Comparison of ENCODE assay signal across 18 cellular contexts in the genomic region with DNA sequence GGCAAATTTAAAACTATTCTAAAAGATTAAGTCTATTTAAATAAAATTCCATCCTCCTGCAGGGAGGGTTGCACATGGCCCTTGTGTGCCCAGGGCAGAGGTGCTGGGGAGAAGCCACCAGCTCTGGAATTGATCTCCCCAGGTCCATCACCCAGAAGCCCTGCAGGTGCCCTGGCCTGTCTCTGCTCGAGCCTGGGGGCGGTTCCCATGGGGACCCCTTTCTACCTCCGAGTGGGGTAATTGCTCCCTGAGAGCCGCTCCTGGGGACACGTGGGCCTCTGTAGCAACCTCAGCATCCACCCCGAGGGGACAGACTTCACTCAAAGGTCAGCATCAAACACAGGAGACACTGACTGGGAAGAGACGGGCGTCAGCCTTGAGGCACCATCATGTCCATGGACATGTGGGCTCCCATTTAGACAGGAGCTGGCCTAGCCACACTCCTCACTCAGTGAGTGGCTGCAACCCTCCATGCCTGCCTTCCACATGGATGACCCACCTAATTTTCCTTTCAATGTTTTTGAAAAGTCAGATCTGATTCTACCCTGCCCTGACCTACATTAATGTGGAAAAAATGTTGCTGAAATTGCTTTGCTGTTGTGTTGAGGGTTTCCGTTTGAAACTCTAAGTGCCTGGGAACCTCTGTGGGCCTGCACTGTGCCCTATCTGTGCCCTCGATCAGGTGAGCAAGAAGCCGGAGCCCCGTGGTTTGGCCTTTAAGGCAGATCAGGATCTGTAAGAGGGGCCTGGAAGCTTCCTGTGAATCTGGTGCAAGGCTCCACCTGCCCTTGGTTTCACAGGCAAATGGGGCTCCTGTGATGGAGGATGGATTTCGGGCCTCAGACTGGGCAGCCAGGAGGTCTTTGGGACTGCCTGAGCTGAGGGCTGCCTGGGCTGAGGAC. TPM values are rescaled to one million over a fixed set of nuclear protein-coding genes. Genes with fewer than 3 reads are reported as not detected.
DNase-seq lines count a peak whose midpoint lies in the region; ATAC-seq lines count a peak whose summit lies in the region.
"Had no signal": no experiment of that assay in that cellular context is flagged by ENCODE, and none has a peak within 500 bp of the region (broad histone marks: within the 10 kb centered on the region; RNA-seq: fewer than 3 reads in every experiment).

No MANE protein-coding gene starts in this region.

- POLR2A ChIA-PET in naive thymus-derived CD8-positive, alpha-beta T cell (lab: Charles Lee): no interaction called here

- no peak for DNase-seq in activated CD4-positive, CD25-positive, alpha-beta regulatory T cell (lab: John Stamatoyannopoulos, UW)
- peak; percentile 10 for DNase-seq in HuH-7 (ENCODE audit: low spot score)
- no peak for DNase-seq in activated T-cell treated with anti-CD3 and anti-CD28 coated beads, Interleukin-2, amount 50 U/mL, for 4 hours
- no peak for DNase-seq in naive thymus-derived CD8-positive, alpha-beta T cell
- DNase-seq: Calu3, dorsolateral prefrontal cortex, H9, NCI-H1436, PC-9 had no signal

- no peaks in the 10 kb centered on the region for H3K27me3 Mint-ChIP-seq in activated T-cell treated with anti-CD3 and anti-CD28 coated beads, Interleukin-2, amount 50 U/mL, for 4 hours (ENCODE audit: low read depth)
- H3K27me3 Mint-ChIP-seq in naive thymus-derived CD8-positive, alpha-beta T cell: peaks cover 0 to 6% (median 0%) of the 10 kb centered on the region in 5 donors
- H3K27me3 Mint-ChIP-seq: stimulated activated naive CD8-positive, alpha-beta T cell treated with anti-CD3 and anti-CD28 coated beads, Interleukin-15, Interleukin-2, amounts not matched to agents 100 ng/mL and 50 ng/mL, for 24 hours had no signal

- H3K4me1 Mint-ChIP-seq in activated T-cell treated with anti-CD3 and anti-CD28 coated beads, Interleukin-2, amount 50 U/mL, for 4 hours (ENCODE audit: low read depth): peaks cover 28% of the 10 kb centered on the region
- H3K4me1 Mint-ChIP-seq in naive thymus-derived CD8-positive, alpha-beta T cell: peaks cover 9 to 27% (median 15%) of the 10 kb centered on the region in 4 donors
- H3K4me1 Mint-ChIP-seq: H9, nephron had no signal

- H3K4me3 Mint-ChIP-seq in activated T-cell treated with anti-CD3 and anti-CD28 coated beads, Interleukin-2, amount 50 U/mL, for 4 hours: peak overlapping the region; percentile 29
- H3K4me3 Mint-ChIP-seq in naive thymus-derived CD8-positive, alpha-beta T cell: peak overlapping the region in 1 of 10 donors; percentile 42
- H3K4me3 Mint-ChIP-seq: H9; nephron; stimulated activated naive CD8-positive, alpha-beta T cell treated with anti-CD3 and anti-CD28 coated beads, Interleukin-15, Interleukin-2, amounts not matched to agents 100 ng/mL and 50 ng/mL, for 24 hours had no signal

- ATAC-seq in activated CD4-positive, CD25-positive, alpha-beta regulatory T cell treated with anti-CD3 and anti-CD28 coated beads, Interleukin-2, amount 50 U/mL, for 24 hours: peak; percentile 25 to 56
- ATAC-seq in activated T-cell treated with anti-CD3 and anti-CD28 coated beads, Interleukin-2, amount 50 U/mL, for 4 hours: peak; percentile 43 to 63
- no peak for ATAC-seq in naive thymus-derived CD8-positive, alpha-beta T cell
- ATAC-seq in GM19452 (IDR thresholded peaks at IDR 0.05; ENCODE audit: unreplicated experiment): no peak
- no peak for ATAC-seq in GM21515 (IDR thresholded peaks at IDR 0.05; ENCODE audit: unreplicated experiment)
- no peak for ATAC-seq in HG03354 (IDR thresholded peaks at IDR 0.05; ENCODE audit: poor library complexity, severe bottlenecking, unreplicated experiment)

- H3K36me3 Mint-ChIP-seq in activated T-cell treated with anti-CD3 and anti-CD28 coated beads, Interleukin-2, amount 50 U/mL, for 4 hours (ENCODE audit: insufficient read depth): peaks cover 3% of the 10 kb centered on the region
- peaks cover 0 to 6% (median 2%) of the 10 kb centered on the region in 3 donors for H3K36me3 Mint-ChIP-seq in naive thymus-derived CD8-positive, alpha-beta T cell

- no peaks in the 10 kb centered on the region for H3K9me3 Mint-ChIP-seq in activated T-cell treated with anti-CD3 and anti-CD28 coated beads, Interleukin-2, amount 50 U/mL, for 4 hours
- peaks cover 0 to 3% (median 0%) of the 10 kb centered on the region in 9 donors for H3K9me3 Mint-ChIP-seq in naive thymus-derived CD8-positive, alpha-beta T cell
- H3K9me3 Mint-ChIP-seq: stimulated activated naive CD8-positive, alpha-beta T cell treated with anti-CD3 and anti-CD28 coated beads, Interleukin-15, Interleukin-2, amounts not matched to agents 100 ng/mL and 50 ng/mL, for 24 hours had no signal

- H3K27ac Mint-ChIP-seq in naive thymus-derived CD8-positive, alpha-beta T cell: peak overlapping the region in 7 of 10 donors; percentile 9 to 78 (median 48)
- H3K27ac Mint-ChIP-seq: H9; nephron; stimulated activated naive CD8-positive, alpha-beta T cell treated with anti-CD3 and anti-CD28 coated beads, Interleukin-15, Interleukin-2, amounts not matched to agents 100 ng/mL and 50 ng/mL, for 24 hours had no signal

RNA-seq across cellular contexts. Expression of gene SCART1, which starts 21.3 kb away (rescaled TPM):
- 1 to 10 TPM; 1.1 to 1.8 (median 1.8) TPM for total RNA-seq in activated T-cell treated with anti-CD3 and anti-CD28 coated beads, Interleukin-2, amount 50 U/mL, for 4 hours
- total RNA-seq in naive thymus-derived CD8-positive, alpha-beta T cell: 1 to 10 TPM; 3.8 to 4.2 TPM
- under 1 TPM in 1 of 3 donors, not detected in 2; 0.04 TPM for polyA plus RNA-seq in naive thymus-derived CD8-positive, alpha-beta T cell
- total RNA-seq: A172 had no signal

RNA-seq across cellular contexts. Expression of gene SPRN, which starts 50.7 kb away (rescaled TPM):
- not detected for total RNA-seq in activated T-cell treated with anti-CD3 and anti-CD28 coated beads, Interleukin-2, amount 50 U/mL, for 4 hours
- not detected for total RNA-seq in naive thymus-derived CD8-positive, alpha-beta T cell
- under 1 TPM; 0.06 to 0.39 (median 0.28) TPM for polyA plus RNA-seq in naive thymus-derived CD8-positive, alpha-beta T cell
- total RNA-seq: A172, Calu3, liver, NCI-H460, PC-9 had no signal

RNA-seq across cellular contexts. Expression of gene CYP2E1, which starts 52.1 kb away (rescaled TPM):
- 1 to 10 TPM in 2 of 3 donors, under 1 TPM in 1; 0.69 to 1.1 (median 1.0) TPM for total RNA-seq in activated T-cell treated with anti-CD3 and anti-CD28 coated beads, Interleukin-2, amount 50 U/mL, for 4 hours
- 1 to 10 TPM; 1.2 to 1.4 TPM for total RNA-seq in naive thymus-derived CD8-positive, alpha-beta T cell
- under 1 TPM in 1 of 3 donors, not detected in 2; 0.02 TPM for polyA plus RNA-seq in naive thymus-derived CD8-positive, alpha-beta T cell
- total RNA-seq: A172 had no signal

Comparison
In these comparisons a context has a peak if more than half of its experiments do, and no peak if none do; other contexts are left out.
1. ATAC-seq: peak in activated CD4-positive, CD25-positive, alpha-beta regulatory T cell treated with anti-CD3 and anti-CD28 coated beads, Interleukin-2, amount 50 U/mL, for 24 hours (2 of 2) and activated T-cell treated with anti-CD3 and anti-CD28 coated beads, Interleukin-2, amount 50 U/mL, for 4 hours (2 of 2); none in naive thymus-derived CD8-positive, alpha-beta T cell (0 of 2), GM19452 (single experiment), GM21515 (single experiment) and HG03354 (single experiment).